19 cellular contexts compared by ENCODE assay signal in the genomic region with DNA sequence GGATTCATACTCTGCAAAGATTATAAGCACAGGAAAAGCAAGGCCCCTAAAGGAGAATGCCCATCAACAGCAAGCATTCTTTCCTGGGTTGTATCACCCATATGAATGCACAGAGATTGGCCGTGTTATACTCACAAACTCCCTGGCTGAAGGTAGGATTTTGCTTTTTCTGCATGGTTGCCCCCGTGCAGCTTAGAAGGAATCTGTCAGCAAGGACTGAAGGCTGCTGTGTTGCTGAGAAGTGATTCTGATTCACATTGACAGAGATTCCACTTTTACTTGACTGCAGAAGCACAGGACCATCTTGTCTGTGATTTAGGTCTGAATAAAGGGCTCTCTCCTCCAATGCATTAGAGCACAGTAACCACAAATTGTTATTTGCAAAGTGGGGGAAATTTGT.
"Had no signal": no experiment of that assay in that cellular context is flagged by ENCODE, and none has a peak within 500 bp of the region (broad histone marks: within the 10 kb centered on the region; RNA-seq: fewer than 3 reads in every experiment).

No MANE protein-coding gene starts in this region.

- H3K27ac Mint-ChIP-seq: activated CD4-positive, alpha-beta T cell treated with anti-CD3 and anti-CD28 coated beads, Interleukin-2, amount 10 ng/mL, durations not matched to agents 7 days and 5 days; activated naive CD8-positive, alpha-beta T cell treated with anti-CD3 and anti-CD28 coated beads for 36 hours; activated T-cell treated with anti-CD3 and anti-CD28 coated beads, Interleukin-2, amount 50 U/mL, for 72 hours; nephron progenitor cell; stimulated activated effector memory CD8-positive, alpha-beta T cell treated with anti-CD3 and anti-CD28 coated beads, Interleukin-12 subunit alpha, Interleukin-12 subunit beta, amount 100 ng/mL, for 72 hours had no signal

- H3K36me3 Mint-ChIP-seq: activated naive CD8-positive, alpha-beta T cell treated with anti-CD3 and anti-CD28 coated beads for 36 hours; stimulated activated effector memory CD8-positive, alpha-beta T cell treated with anti-CD3 and anti-CD28 coated beads, Interleukin-12 subunit alpha, Interleukin-12 subunit beta, amount 100 ng/mL, for 72 hours had no signal

- H3K4me3 ChIP-seq: heart right ventricle, pancreas, thoracic aorta had no signal

- H3K9me3 ChIP-seq: pancreas, thoracic aorta had no signal

- H3K36me3 ChIP-seq: brain microvascular endothelial cell, heart right ventricle, pancreas, thoracic aorta had no signal

- DNase-seq: activated CD4-positive, alpha-beta T cell treated with anti-CD3 and anti-CD28 coated beads, Interleukin-2, amount 10 ng/mL, durations not matched to agents 7 days and 5 days; activated CD8-positive, alpha-beta memory T cell treated with anti-CD3 and anti-CD28 coated beads, Interleukin-2, amount 50 U/mL, for 48 hours; activated gamma-delta T cell; activated naive CD8-positive, alpha-beta T cell treated with anti-CD3 and anti-CD28 coated beads for 36 hours; activated T-cell treated with anti-CD3 and anti-CD28 coated beads, Interleukin-2, amount 50 U/mL, for 72 hours; amygdala; brain microvascular endothelial cell; dermis blood vessel endothelial cell; foreskin melanocyte; heart right ventricle; mesendoderm; nephron progenitor cell; pancreas; stimulated activated CD4-positive, alpha-beta T cell treated with anti-CD3 and anti-CD28 coated beads, Interleukin-12 subunit alpha, Interleukin-12 subunit beta, amount 100 ng/mL, for 4 hours; stimulated activated CD4-positive, alpha-beta T cell treated with anti-CD3 and anti-CD28 coated beads, Interleukin-2, amount 100 ng/mL, for 24 hours; T-helper 2 cell had no signal

- H3K4me1 Mint-ChIP-seq: activated CD4-positive, alpha-beta T cell treated with anti-CD3 and anti-CD28 coated beads, Interleukin-2, amount 10 ng/mL, durations not matched to agents 7 days and 5 days; activated naive CD8-positive, alpha-beta T cell treated with anti-CD3 and anti-CD28 coated beads for 36 hours; nephron progenitor cell; stimulated activated effector memory CD8-positive, alpha-beta T cell treated with anti-CD3 and anti-CD28 coated beads, Interleukin-12 subunit alpha, Interleukin-12 subunit beta, amount 100 ng/mL, for 72 hours had no signal

- H3K4me1 ChIP-seq: heart right ventricle, pancreas had no signal

- H3K27me3 Mint-ChIP-seq: activated CD4-positive, alpha-beta T cell treated with anti-CD3 and anti-CD28 coated beads, Interleukin-2, amount 10 ng/mL, durations not matched to agents 7 days and 5 days; activated naive CD8-positive, alpha-beta T cell treated with anti-CD3 and anti-CD28 coated beads for 36 hours had no signal

- ATAC-seq: activated T-cell treated with anti-CD3 and anti-CD28 coated beads, Interleukin-2, amount 50 U/mL, for 72 hours; heart right ventricle; pancreas; stimulated activated effector memory CD8-positive, alpha-beta T cell treated with anti-CD3 and anti-CD28 coated beads, Interleukin-12 subunit alpha, Interleukin-12 subunit beta, amount 100 ng/mL, for 72 hours had no signal

- H3K4me3 Mint-ChIP-seq: activated CD4-positive, alpha-beta T cell treated with anti-CD3 and anti-CD28 coated beads, Interleukin-2, amount 10 ng/mL, durations not matched to agents 7 days and 5 days; activated naive CD8-positive, alpha-beta T cell treated with anti-CD3 and anti-CD28 coated beads for 36 hours; activated T-cell treated with anti-CD3 and anti-CD28 coated beads, Interleukin-2, amount 50 U/mL, for 72 hours; nephron progenitor cell; stimulated activated effector memory CD8-positive, alpha-beta T cell treated with anti-CD3 and anti-CD28 coated beads, Interleukin-12 subunit alpha, Interleukin-12 subunit beta, amount 100 ng/mL, for 72 hours had no signal

- H3K27ac ChIP-seq: brain microvascular endothelial cell, epithelial cell of prostate, heart right ventricle, pancreas, thoracic aorta had no signal

- H3K27me3 ChIP-seq: brain microvascular endothelial cell, heart right ventricle, pancreas had no signal
